8 cellular contexts compared by ENCODE assay signal in the genomic region with DNA sequence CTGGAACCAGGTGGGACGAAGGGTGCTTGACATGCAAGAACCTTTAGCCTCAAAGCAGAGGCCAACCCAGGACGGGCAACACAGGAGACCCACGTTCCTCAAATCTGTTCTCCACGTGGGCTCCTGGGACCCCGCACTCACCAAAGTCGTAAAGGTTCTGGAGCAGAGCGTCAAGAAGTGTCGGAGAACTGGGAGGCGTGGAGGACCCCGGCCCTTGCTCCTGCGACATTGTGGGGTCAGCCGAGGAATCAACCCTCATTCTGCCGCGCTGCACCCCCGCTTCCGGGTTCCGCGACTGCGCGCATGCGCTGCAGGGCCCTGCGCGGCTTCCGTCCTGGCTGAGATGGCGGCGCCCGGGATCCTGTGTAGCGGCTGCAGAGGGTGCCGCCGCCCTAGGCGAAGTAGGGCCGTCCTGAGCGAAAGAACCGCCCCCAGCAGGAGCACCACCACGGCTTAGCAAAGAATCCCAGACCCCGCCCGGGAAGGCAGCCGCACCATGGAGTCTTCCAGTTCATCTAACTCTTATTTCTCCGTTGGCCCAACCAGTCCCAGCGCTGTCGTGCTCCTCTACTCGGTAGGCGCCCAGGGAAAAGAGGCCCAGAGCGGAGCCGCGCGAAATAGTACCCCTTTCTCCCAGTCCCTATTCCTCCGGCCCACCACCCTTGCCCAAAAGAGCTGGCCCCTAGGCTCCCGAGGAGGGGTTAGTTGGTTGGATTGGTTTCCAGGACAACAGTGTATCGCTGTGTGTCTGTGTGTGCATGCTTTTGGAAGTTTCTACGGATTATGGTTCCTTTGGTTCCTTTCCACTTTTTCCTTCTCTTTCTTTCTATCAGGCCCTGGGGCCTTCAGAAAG. TPM values are rescaled to one million over a fixed set of nuclear protein-coding genes. Genes with fewer than 3 reads are reported as not detected.
DNase-seq lines count a peak whose midpoint lies in the region; ATAC-seq and TF ChIP-seq lines count a peak whose summit lies in the region.

A gene (plus strand): TSS at position 330 of the 853 bp plus-strand sequence. CDS start 167 bp downstream, at position 497.

- DNase-seq in DMS 273 treated with DMSO at 0.1 percent for 48 hours (lab: John Stamatoyannopoulos, UW): peak; percentile 66
- peak; percentile 83 for DNase-seq in HuH-7.5 (ENCODE audit: low spot score)
- DNase-seq in activated T-cell treated with anti-CD3 and anti-CD28 coated beads, Interleukin-2, amount 50 U/mL, for 24 hours: peak; percentile 95
- DNase-seq in stimulated activated CD8-positive, alpha-beta memory T cell treated with anti-CD3 and anti-CD28 coated beads, Interleukin-7, amount 100 ng/mL, for 1 hour (ENCODE audit: low read depth in 2 of 2): peak; percentile 79 to 84

- H3K27ac Mint-ChIP-seq in activated T-cell treated with anti-CD3 and anti-CD28 coated beads, Interleukin-2, amount 50 U/mL, for 24 hours: peak within 1 kb of the TSS; percentile 97

- 0% methylated on average over 51 of the region's 51 CpGs for WGBS in esophagus, 2 donors

- H3K4me1 ChIP-seq in esophagus (ENCODE audit: control insufficient read depth in 2 of 2, insufficient read depth in 2 of 2, low read length in 1 of 2) (no peaks in the 10 kb centered on the region), muscle layer of colon (ENCODE audit: insufficient read depth, low read length) (peaks cover 26% of the 10 kb centered on the region)

- H3K27ac ChIP-seq in esophagus (ENCODE audit: low read depth in 2 of 2, low read length in 1 of 2): peak within 1 kb of the TSS; percentile 55 to 93
- H3K27ac ChIP-seq in muscle layer of colon (ENCODE audit: low read depth, low read length): peak within 1 kb of the TSS; percentile 88

- H3K36me3 Mint-ChIP-seq in activated T-cell treated with anti-CD3 and anti-CD28 coated beads, Interleukin-2, amount 50 U/mL, for 24 hours (ENCODE audit: low read depth): peaks cover 86% of the 10 kb centered on the region

- peak within 1 kb of the TSS; percentile 96 for H3K4me3 Mint-ChIP-seq in activated T-cell treated with anti-CD3 and anti-CD28 coated beads, Interleukin-2, amount 50 U/mL, for 24 hours

- no peaks in the 10 kb centered on the region for H3K27me3 ChIP-seq in esophagus (ENCODE audit: control insufficient read depth in 1 of 2, insufficient read depth in 2 of 2, low read length in 2 of 2)
- no peaks in the 10 kb centered on the region for H3K27me3 ChIP-seq in muscle layer of colon (ENCODE audit: control insufficient read depth in 1 of 2, insufficient read depth in 2 of 2, low read length in 2 of 2)

- H3K36me3 ChIP-seq in esophagus (ENCODE audit: control insufficient read depth in 2 of 2, insufficient read depth in 2 of 2, low read length in 1 of 2) (peaks cover 0 to 4% of the 10 kb centered on the region in 2 donors), muscle layer of colon (ENCODE audit: insufficient read depth, low read length) (peaks cover 17% of the 10 kb centered on the region)

- H3K4me3 ChIP-seq in esophagus (ENCODE audit: low read depth in 1 of 2, low read length in 2 of 2) (peak within 1 kb of the TSS; percentile 72 to 93), muscle layer of colon (ENCODE audit: low read depth in 1 of 2, low read length in 2 of 2) (peak within 1 kb of the TSS; percentile 90 to 95)

- H3K9me3 Mint-ChIP-seq in activated T-cell treated with anti-CD3 and anti-CD28 coated beads, Interleukin-2, amount 50 U/mL, for 24 hours: no peaks in the 10 kb centered on the region

- H3K27me3 Mint-ChIP-seq in activated T-cell treated with anti-CD3 and anti-CD28 coated beads, Interleukin-2, amount 50 U/mL, for 24 hours: no peaks in the 10 kb centered on the region

- peaks cover 69% of the 10 kb centered on the region for H3K4me1 Mint-ChIP-seq in activated T-cell treated with anti-CD3 and anti-CD28 coated beads, Interleukin-2, amount 50 U/mL, for 24 hours (ENCODE audit: low read depth)

- H3K9me3 ChIP-seq in esophagus (ENCODE audit: control insufficient read depth in 2 of 2, insufficient read depth in 1 of 2, low read depth in 1 of 2, low read length in 1 of 2) (no peaks in the 10 kb centered on the region), muscle layer of colon (ENCODE audit: low read length) (no peaks in the 10 kb centered on the region)

- peak; percentile 93 for ATAC-seq in GM21515 (IDR thresholded peaks at IDR 0.05; ENCODE audit: unreplicated experiment)

- peak within 1 kb of the TSS; percentile 86 for H3K9ac ChIP-seq in muscle layer of colon (ENCODE audit: low read length)

TF ChIP-seq in PFSK-1, 5 proteins besides CTCF, POLR2A, EP300 and RAD21:
- TF ChIP-seq POLR2AphosphoS5 (IDR thresholded peaks at IDR 0.05; ENCODE audit: low read depth, low read length) (peak; percentile 94), SIN3A (IDR thresholded peaks at IDR 0.05; ENCODE audit: borderline replicate concordance, insufficient read depth, low read length) (0 out of 2 replicates have a peak, but pooled peaks have one; percentile 82), FOXP2 (optimal IDR thresholded peaks at IDR 0.05; ENCODE audit: borderline replicate concordance, extremely low read depth, extremely low read length, insufficient read depth) (peak; percentile 61), TAF1 (IDR thresholded peaks at IDR 0.05; ENCODE audit: borderline replicate concordance, insufficient read depth, low read length) (peak; percentile 92)
- TF ChIP-seq, protein P1, sequence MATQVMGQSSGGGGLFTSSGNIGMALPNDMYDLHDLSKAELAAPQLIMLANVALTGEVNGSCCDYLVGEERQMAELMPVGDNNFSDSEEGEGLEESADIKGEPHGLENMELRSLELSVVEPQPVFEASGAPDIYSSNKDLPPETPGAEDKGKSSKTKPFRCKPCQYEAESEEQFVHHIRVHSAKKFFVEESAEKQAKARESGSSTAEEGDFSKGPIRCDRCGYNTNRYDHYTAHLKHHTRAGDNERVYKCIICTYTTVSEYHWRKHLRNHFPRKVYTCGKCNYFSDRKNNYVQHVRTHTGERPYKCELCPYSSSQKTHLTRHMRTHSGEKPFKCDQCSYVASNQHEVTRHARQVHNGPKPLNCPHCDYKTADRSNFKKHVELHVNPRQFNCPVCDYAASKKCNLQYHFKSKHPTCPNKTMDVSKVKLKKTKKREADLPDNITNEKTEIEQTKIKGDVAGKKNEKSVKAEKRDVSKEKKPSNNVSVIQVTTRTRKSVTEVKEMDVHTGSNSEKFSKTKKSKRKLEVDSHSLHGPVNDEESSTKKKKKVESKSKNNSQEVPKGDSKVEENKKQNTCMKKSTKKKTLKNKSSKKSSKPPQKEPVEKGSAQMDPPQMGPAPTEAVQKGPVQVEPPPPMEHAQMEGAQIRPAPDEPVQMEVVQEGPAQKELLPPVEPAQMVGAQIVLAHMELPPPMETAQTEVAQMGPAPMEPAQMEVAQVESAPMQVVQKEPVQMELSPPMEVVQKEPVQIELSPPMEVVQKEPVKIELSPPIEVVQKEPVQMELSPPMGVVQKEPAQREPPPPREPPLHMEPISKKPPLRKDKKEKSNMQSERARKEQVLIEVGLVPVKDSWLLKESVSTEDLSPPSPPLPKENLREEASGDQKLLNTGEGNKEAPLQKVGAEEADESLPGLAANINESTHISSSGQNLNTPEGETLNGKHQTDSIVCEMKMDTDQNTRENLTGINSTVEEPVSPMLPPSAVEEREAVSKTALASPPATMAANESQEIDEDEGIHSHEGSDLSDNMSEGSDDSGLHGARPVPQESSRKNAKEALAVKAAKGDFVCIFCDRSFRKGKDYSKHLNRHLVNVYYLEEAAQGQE (IDR thresholded peaks at IDR 0.05; ENCODE audit: insufficient read depth in 1 of 2, low read depth in 2 of 2, low read length in 2 of 2): peak; percentile 56 to 72; a peak in 2 of 4 replicates

RNA-seq across cellular contexts. Expression of the gene that starts here (rescaled TPM):
- polyA plus RNA-seq in PFSK-1 (2012; ENCODE audit: insufficient read length, low read depth): 23.9 TPM
- polyA plus RNA-seq in esophagus: 10 to 100 TPM; 18.5 to 33.1 TPM

Comparison
In these comparisons a context has a peak if more than half of its experiments do, and no peak if none do; other contexts are left out.
1. Peak in every context shown above with its lines: DNase-seq, ATAC-seq, H3K4me3 ChIP-seq and H3K27ac ChIP-seq.